11 cellular contexts compared by ENCODE assay signal in the genomic region with DNA sequence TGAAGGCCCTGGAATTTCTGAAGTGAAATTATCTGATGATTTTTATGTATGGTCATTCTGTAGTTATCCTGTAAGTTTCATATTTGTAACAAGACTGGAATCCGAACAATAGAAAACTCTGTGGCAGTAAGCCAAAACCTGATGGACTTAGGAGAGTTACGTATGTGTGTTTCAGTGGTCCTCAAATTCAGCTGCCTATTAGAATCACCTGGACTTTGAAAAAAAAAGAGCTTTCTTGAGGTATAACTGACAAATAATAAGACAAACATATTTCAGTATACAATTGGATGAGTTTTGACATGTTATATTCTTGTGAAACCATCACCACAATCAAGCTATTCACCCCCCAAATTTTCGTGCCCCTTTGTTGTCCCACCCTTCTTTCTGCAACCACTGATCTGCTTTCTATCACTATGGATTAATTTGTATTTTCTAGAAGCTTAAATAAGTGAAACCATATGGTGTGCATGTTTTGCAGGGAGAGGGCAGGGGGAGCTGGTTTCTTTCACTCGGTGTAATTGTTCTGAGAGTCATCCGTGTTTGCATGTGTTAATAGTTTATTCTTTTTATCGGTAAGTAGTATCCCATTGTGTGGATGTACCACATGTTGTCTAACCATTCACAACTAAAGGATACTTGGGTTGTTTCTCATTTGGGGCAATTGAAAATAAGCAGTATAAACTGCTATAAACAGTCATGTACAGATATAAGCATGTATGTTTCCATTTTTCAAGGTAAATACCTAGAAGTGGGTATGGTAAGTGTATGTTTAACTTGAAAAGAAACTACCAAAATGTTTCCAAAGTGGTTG. TPM values are rescaled to one million over a fixed set of nuclear protein-coding genes. Genes with fewer than 3 reads are reported as not detected.
A peak's percentile ranks its signal among the peaks of the same experiment; 100 is the strongest.
DNase-seq lines count a peak whose midpoint lies in the region; ATAC-seq and TF ChIP-seq lines count a peak whose summit lies in the region.
"Had no signal": no experiment of that assay in that cellular context is flagged by ENCODE, and none has a peak within 500 bp of the region (broad histone marks: within the 10 kb centered on the region; RNA-seq: fewer than 3 reads in every experiment).

No MANE protein-coding gene starts in this region.

- peak overlapping the region; percentile 51 for H3K4me2 ChIP-seq in HCT116 (ENCODE audit: low read length)

- no peaks in the 10 kb centered on the region for H3K36me3 ChIP-seq in HCT116 (ENCODE audit: control insufficient read depth in 1 of 2, insufficient read depth in 2 of 2, low read length in 2 of 2)
- H3K36me3 ChIP-seq: ovary had no signal

- H3K9ac ChIP-seq in HCT116 (ENCODE audit: low read length) = no peak overlapping the region

- POLR2A ChIA-PET in HCT116 (lab: Charles Lee) = no interaction called here

- intact Hi-C loops in HCT116 (cut with micrococcal nuclease) = no loop called here

- TF ChIP-seq CTCF in HCT116 (IDR thresholded peaks at IDR 0.05 in 2 of 3, conservative IDR thresholded peaks at IDR 0.05 in 1 of 3; ENCODE audit: borderline replicate concordance in 1 of 3, insufficient read depth in 1 of 3, low read depth in 2 of 3, low read length in 2 of 3) (no peak), fibroblast of pulmonary artery (IDR thresholded peaks at IDR 0.05; ENCODE audit: low read length, missing control alignments) (no peak)

- H3K4me3 Mint-ChIP-seq in stimulated activated memory B cell treated with anti-CD40 and anti-IgM and Interleukin-4, amounts not matched to agents 10 μg/mL and 1 μg/mL and 100 μg/mL, for 72 hours = no peak overlapping the region

- DNase-seq in HCT116 (ENCODE audit: low read depth, low spot score) = no peak
- DNase-seq in SK-N-DZ (ENCODE audit: low spot score) = peak; percentile 48
- peak; percentile 78 for DNase-seq in fibroblast of pulmonary artery (ENCODE audit: low read depth)
- no peak for DNase-seq in central memory CD4-positive, alpha-beta T cell
- no peak for DNase-seq in NCI-H1092 treated with DMSO at 0.1 percent for 48 hours (lab: John Stamatoyannopoulos, UW)
- no peak for DNase-seq in NCI-H187 (lab: John Stamatoyannopoulos, UW)
- DNase-seq: activated naive CD8-positive, alpha-beta T cell treated with anti-CD3 and anti-CD28 coated beads, Interleukin-2, amount 10 ng/mL, durations not matched to agents 7 days and 5 days; erythroblast; ovary; testis had no signal

- H3K9me3 Mint-ChIP-seq in stimulated activated memory B cell treated with anti-CD40 and anti-IgM and Interleukin-4, amounts not matched to agents 10 μg/mL and 1 μg/mL and 100 μg/mL, for 72 hours = peaks cover 3% of the 10 kb centered on the region

- peak overlapping the region; percentile 28; the same call in 1 of the 2 replicates for H3K27ac ChIP-seq in HCT116 (ENCODE audit: low read depth, low read length)
- H3K27ac ChIP-seq: ovary, testis had no signal

- no peak overlapping the region for H2AFZ ChIP-seq in HCT116 (ENCODE audit: low read depth, low read length, poor library complexity, severe bottlenecking)

- ATAC-seq in HCT116 = no peak
- ATAC-seq in stimulated activated memory B cell treated with anti-CD40 and anti-IgM and Interleukin-4, amounts not matched to agents 10 μg/mL and 1 μg/mL and 100 μg/mL, for 72 hours = no peak

- H3K27ac Mint-ChIP-seq in stimulated activated memory B cell treated with anti-CD40 and anti-IgM and Interleukin-4, amounts not matched to agents 10 μg/mL and 1 μg/mL and 100 μg/mL, for 72 hours = peak overlapping the region; percentile 66

- H3K4me3 ChIP-seq in HCT116 (replicated peaks in 1 of 2; ENCODE audit: low read depth in 1 of 2, low read length in 2 of 2) (no peak overlapping the region), fibroblast of pulmonary artery (replicated peaks; ENCODE audit: low read depth, low read length) (no peak overlapping the region)
- H3K4me3 ChIP-seq: ovary, testis had no signal

- TF ChIP-seq RAD21 in HCT116 (IDR thresholded peaks at IDR 0.05; ENCODE audit: low read depth) = no peak

- no peaks in the 10 kb centered on the region for H3K79me2 ChIP-seq in HCT116 (ENCODE audit: insufficient read depth, low read length)

- CTCF ChIA-PET in HCT116 (lab: Charles Lee) = no interaction called here

- peaks cover 61% of the 10 kb centered on the region for H3K4me1 Mint-ChIP-seq in stimulated activated memory B cell treated with anti-CD40 and anti-IgM and Interleukin-4, amounts not matched to agents 10 μg/mL and 1 μg/mL and 100 μg/mL, for 72 hours

- no peaks in the 10 kb centered on the region for H4K20me1 ChIP-seq in HCT116 (ENCODE audit: insufficient read depth)

- RAD21 ChIA-PET in HCT116 (lab: Charles Lee; ENCODE audit: low non-redundant PET in 1 of 2, low total read pairs in 2 of 2, uncharacterized antibody in 2 of 2, unreplicated experiment in 2 of 2) = no interaction called here

- no TSS peak for BruUV-seq in HCT116 (replicated peaks; lab: Mats Ljungman, UMichigan)

- no peaks in the 10 kb centered on the region for H3K9me2 ChIP-seq in HCT116 (ENCODE audit: insufficient read depth)

- peaks cover 0 to 3% of the 10 kb centered on the region in 2 experiments; a peak in 1 of 4 replicates for H3K9me3 ChIP-seq in HCT116 (ENCODE audit: control insufficient read depth in 1 of 2, insufficient read depth in 1 of 2, low read depth in 1 of 2, low read length in 2 of 2)
- H3K9me3 ChIP-seq: ovary, testis had no signal

- no peaks in the 10 kb centered on the region for H3K27me3 Mint-ChIP-seq in stimulated activated memory B cell treated with anti-CD40 and anti-IgM and Interleukin-4, amounts not matched to agents 10 μg/mL and 1 μg/mL and 100 μg/mL, for 72 hours

- H3K36me3 Mint-ChIP-seq in stimulated activated memory B cell treated with anti-CD40 and anti-IgM and Interleukin-4, amounts not matched to agents 10 μg/mL and 1 μg/mL and 100 μg/mL, for 72 hours = peaks cover 5% of the 10 kb centered on the region

- H3K27me3 ChIP-seq in HCT116 (ENCODE audit: insufficient read depth, low read length) = no peaks in the 10 kb centered on the region
- H3K27me3 ChIP-seq: ovary, testis had no signal

- H3K4me1 ChIP-seq in HCT116 (ENCODE audit: control insufficient read depth in 1 of 2, insufficient read depth in 2 of 2, low read length in 2 of 2) = peaks cover 11 to 15% of the 10 kb centered on the region in 2 experiments
- H3K4me1 ChIP-seq: testis had no signal

- no peak for TF ChIP-seq POLR2A in HCT116 (IDR thresholded peaks at IDR 0.05; ENCODE audit: borderline replicate concordance, extremely low read depth, insufficient read depth, insufficient read length)

TF ChIP-seq in HCT116, 20 proteins besides CTCF, POLR2A, EP300 and RAD21:
- TF ChIP-seq YY1 (IDR thresholded peaks at IDR 0.05; ENCODE audit: extremely low read depth, insufficient replicate concordance, low read depth, low read length) (no peak), CEBPB (IDR thresholded peaks at IDR 0.05; ENCODE audit: low read depth) (no peak), TCF7L2 (IDR thresholded peaks at IDR 0.05; ENCODE audit: borderline replicate concordance, extremely low read depth, insufficient read depth, insufficient read length) (no peak), ZFX (IDR thresholded peaks at IDR 0.05) (no peak), POLR2AphosphoS5 (IDR thresholded peaks at IDR 0.05; ENCODE audit: low read depth, low read length) (no peak), SP1 (IDR thresholded peaks at IDR 0.05; ENCODE audit: low read depth) (no peak), FOSL1 (IDR thresholded peaks at IDR 0.05; ENCODE audit: low read depth) (no peak), EZH2 (IDR thresholded peaks at IDR 0.05) (no peak), CBX3 (IDR thresholded peaks at IDR 0.05; ENCODE audit: low read depth) (no peak), SIN3A (IDR thresholded peaks at IDR 0.05; ENCODE audit: low read depth) (no peak), SRF (IDR thresholded peaks at IDR 0.05; ENCODE audit: low read depth) (no peak)
- TF ChIP-seq, protein P1, sequence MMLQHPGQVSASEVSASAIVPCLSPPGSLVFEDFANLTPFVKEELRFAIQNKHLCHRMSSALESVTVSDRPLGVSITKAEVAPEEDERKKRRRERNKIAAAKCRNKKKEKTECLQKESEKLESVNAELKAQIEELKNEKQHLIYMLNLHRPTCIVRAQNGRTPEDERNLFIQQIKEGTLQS (IDR thresholded peaks at IDR 0.05) = no peak
- TF ChIP-seq, protein P2, sequence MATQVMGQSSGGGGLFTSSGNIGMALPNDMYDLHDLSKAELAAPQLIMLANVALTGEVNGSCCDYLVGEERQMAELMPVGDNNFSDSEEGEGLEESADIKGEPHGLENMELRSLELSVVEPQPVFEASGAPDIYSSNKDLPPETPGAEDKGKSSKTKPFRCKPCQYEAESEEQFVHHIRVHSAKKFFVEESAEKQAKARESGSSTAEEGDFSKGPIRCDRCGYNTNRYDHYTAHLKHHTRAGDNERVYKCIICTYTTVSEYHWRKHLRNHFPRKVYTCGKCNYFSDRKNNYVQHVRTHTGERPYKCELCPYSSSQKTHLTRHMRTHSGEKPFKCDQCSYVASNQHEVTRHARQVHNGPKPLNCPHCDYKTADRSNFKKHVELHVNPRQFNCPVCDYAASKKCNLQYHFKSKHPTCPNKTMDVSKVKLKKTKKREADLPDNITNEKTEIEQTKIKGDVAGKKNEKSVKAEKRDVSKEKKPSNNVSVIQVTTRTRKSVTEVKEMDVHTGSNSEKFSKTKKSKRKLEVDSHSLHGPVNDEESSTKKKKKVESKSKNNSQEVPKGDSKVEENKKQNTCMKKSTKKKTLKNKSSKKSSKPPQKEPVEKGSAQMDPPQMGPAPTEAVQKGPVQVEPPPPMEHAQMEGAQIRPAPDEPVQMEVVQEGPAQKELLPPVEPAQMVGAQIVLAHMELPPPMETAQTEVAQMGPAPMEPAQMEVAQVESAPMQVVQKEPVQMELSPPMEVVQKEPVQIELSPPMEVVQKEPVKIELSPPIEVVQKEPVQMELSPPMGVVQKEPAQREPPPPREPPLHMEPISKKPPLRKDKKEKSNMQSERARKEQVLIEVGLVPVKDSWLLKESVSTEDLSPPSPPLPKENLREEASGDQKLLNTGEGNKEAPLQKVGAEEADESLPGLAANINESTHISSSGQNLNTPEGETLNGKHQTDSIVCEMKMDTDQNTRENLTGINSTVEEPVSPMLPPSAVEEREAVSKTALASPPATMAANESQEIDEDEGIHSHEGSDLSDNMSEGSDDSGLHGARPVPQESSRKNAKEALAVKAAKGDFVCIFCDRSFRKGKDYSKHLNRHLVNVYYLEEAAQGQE (IDR thresholded peaks at IDR 0.05; ENCODE audit: low read depth) = no peak

RNA-seq across cellular contexts. Expression of a gene that starts 50.2 kb away (rescaled TPM):
- total RNA-seq in HCT116 (2021; ENCODE audit: unreplicated experiment) = 53.5 TPM
- 19.1 and 23.2 TPM in 2 replicates for polyA plus RNA-seq in HCT116 (2012)
- 46.4 and 51.0 TPM in 2 replicates for polyA plus RNA-seq in SK-N-DZ (2014; cell fraction: cytosol; rRNA removed)
- polyA plus RNA-seq in SK-N-DZ (2014; cell fraction: nucleus; rRNA removed) = 78.8 and 81.0 TPM in 2 replicates

Comparison
In these comparisons a context has a peak if more than half of its experiments do, and no peak if none do; other contexts are left out.
1. DNase-seq: peak in SK-N-DZ (single experiment) and fibroblast of pulmonary artery (single experiment); none in HCT116 (single experiment), central memory CD4-positive, alpha-beta T cell (single experiment), NCI-H1092 treated with DMSO at 0.1 percent for 48 hours (single experiment) and NCI-H187 (0 of 2).